In the genomic region with DNA sequence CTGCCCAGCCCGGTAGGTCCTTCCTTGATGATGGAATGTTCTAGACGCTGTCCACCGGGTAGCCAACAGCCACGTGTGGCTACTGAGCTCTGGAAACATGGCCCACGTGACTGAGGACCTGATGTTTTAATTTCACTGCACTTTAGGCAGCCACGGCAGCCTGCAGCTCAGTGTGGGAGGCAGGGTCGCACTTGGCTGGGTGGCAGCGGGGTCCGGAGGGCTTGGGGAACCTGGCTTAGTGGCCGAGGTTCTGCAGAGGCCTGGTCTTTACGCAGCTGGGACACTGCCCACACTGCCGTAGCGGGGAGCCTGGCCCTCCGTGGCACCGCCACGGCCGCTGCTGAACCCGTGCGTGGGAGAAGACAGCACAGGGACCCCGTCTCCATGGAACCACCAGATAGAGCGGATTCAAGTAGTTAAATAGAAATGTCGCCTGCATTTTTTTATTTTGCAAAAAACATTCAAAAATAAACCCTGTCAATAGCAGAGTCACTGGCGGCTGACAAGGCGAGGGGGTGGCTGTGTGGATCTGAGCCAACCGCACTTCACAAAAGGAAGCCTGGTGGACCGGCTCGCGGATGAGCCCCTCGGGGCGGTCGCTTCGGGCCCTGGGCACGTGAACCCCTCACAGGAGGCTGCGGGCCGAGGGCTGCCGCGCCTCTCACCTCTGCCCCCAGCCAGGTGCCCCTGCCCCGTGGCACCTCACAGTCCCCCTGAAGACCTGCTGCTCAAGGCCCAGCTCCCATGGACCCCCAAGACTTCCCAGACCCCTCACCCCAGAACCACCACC, we compare ENCODE assay signal across 24 cellular contexts. TPM values are rescaled to one million over a fixed set of nuclear protein-coding genes. Genes with fewer than 3 reads are reported as not detected.
DNase-seq lines count a peak whose midpoint lies in the region; ATAC-seq and TF ChIP-seq lines count a peak whose summit lies in the region.
"Had no signal": no experiment of that assay in that cellular context is flagged by ENCODE, and none has a peak within 500 bp of the region (broad histone marks: within the 10 kb centered on the region; RNA-seq: fewer than 3 reads in every experiment).

No MANE protein-coding gene starts in this region.

- no peak overlapping the region for H3K4ac ChIP-seq in H9 (ENCODE audit: low read depth, low read length)

- no peak overlapping the region for H2BK5ac ChIP-seq in H9 (ENCODE audit: insufficient read length, low read length)

- no peak overlapping the region for H3K18ac ChIP-seq in H9 (ENCODE audit: insufficient read length, low read depth, low read length)

- no peak overlapping the region for H3K56ac ChIP-seq in H9 (ENCODE audit: insufficient read length, low read depth, low read length)

- no peak overlapping the region for H2BK20ac ChIP-seq in H9 (ENCODE audit: low read depth, low read length, poor library complexity, severe bottlenecking)

- no peaks in the 10 kb centered on the region for H3K23me2 ChIP-seq in H9 (ENCODE audit: insufficient read length, low read depth, low read length, poor library complexity, severe bottlenecking)

- intact Hi-C loops in Right ventricle myocardium inferior (cut with DNase I), result no loop called here
- intact Hi-C loops in Right ventricle myocardium superior (cut with DNase I), result no loop called here

- peak overlapping the region; percentile 36 for H4K8ac ChIP-seq in H9 (replicated peaks; ENCODE audit: insufficient read length, low read depth, low read length)

- TF ChIP-seq CTCF in H9 (conservative IDR thresholded peaks at IDR 0.05) (no peak), chondrocyte (IDR thresholded peaks at IDR 0.05) (no peak), osteoblast (IDR thresholded peaks at IDR 0.05; ENCODE audit: extremely low read depth, low read depth, low read length) (no peak)

- H3K36me3 ChIP-seq in osteoblast (ENCODE audit: insufficient read depth, low read length), result no peaks in the 10 kb centered on the region
- H3K36me3 ChIP-seq: BLaER1 treated with 17β-estradiol and CSF1 and Interleukin-3, amounts not matched to agents 10 nM and 100 nM had no signal

- H4K91ac ChIP-seq in H9 (ENCODE audit: insufficient read length, low read depth, low read length), result no peak overlapping the region

- H3K4me1 Mint-ChIP-seq in H9, result no peaks in the 10 kb centered on the region
- H3K4me1 Mint-ChIP-seq in chondrocyte (ENCODE audit: low read depth), result no peaks in the 10 kb centered on the region
- H3K4me1 Mint-ChIP-seq: B cell had no signal

- H3K27me3 Mint-ChIP-seq in H9 (ENCODE audit: low read depth) (no peaks in the 10 kb centered on the region; the same call in 1 of the 2 replicates), chondrocyte (ENCODE audit: low read depth) (peaks cover 14% of the 10 kb centered on the region)
- H3K27me3 Mint-ChIP-seq: B cell had no signal

- DNase-seq in Right ventricle myocardium inferior (ENCODE audit: missing footprints), result peak; percentile 40
- no peak for DNase-seq in Right ventricle myocardium superior
- DNase-seq in H9, result no peak
- peak; percentile 68 for DNase-seq in chondrocyte (ENCODE audit: low spot score)
- peak; percentile 45 for DNase-seq in left kidney (ENCODE audit: low read depth, low spot score)
- no peak for DNase-seq in NCI-H2107 (lab: John Stamatoyannopoulos, UW)
- DNase-seq in osteoblast (ENCODE audit: insufficient read length, low spot score, missing footprints), result no peak
- no peak for DNase-seq in GM19240 (ENCODE audit: insufficient read length, low spot score)
- DNase-seq: DMS 273 treated with DMSO at 0.1 percent for 48 hours, DMS53, DND-41, EL, HCEC 1CT, IMR-90 had no signal

- H2AK5ac ChIP-seq in H9 (ENCODE audit: insufficient read length, low read length), result no peak overlapping the region

- no peak overlapping the region for H3K4me3 ChIP-seq in osteoblast (ENCODE audit: insufficient read depth, low read length)
- H3K4me3 ChIP-seq: BLaER1 treated with 17β-estradiol and CSF1 and Interleukin-3, amounts not matched to agents 10 nM and 100 nM; GM12878 had no signal

- no peak overlapping the region for H3K9ac ChIP-seq in H9 (ENCODE audit: extremely low read depth, insufficient read length, low read length)
- H3K9ac ChIP-seq: BLaER1 treated with 17β-estradiol and CSF1 and Interleukin-3, amounts not matched to agents 10 nM and 100 nM had no signal

- H3K27me3 ChIP-seq in H9 (ENCODE audit: insufficient read depth, low read length) (no peaks in the 10 kb centered on the region), osteoblast (ENCODE audit: insufficient read depth, low read length) (no peaks in the 10 kb centered on the region)
- H3K27me3 ChIP-seq: BLaER1 treated with 17β-estradiol and CSF1 and Interleukin-3, amounts not matched to agents 10 nM and 100 nM had no signal

- ATAC-seq in Right ventricle myocardium inferior (no peak), Right ventricle myocardium superior (ENCODE audit: poor library complexity) (no peak)
- ATAC-seq: CD8-positive, alpha-beta T cell; GM12878 had no signal

- H4K20me1 ChIP-seq in H9 (ENCODE audit: control insufficient read depth, insufficient read depth, insufficient read length) (no peaks in the 10 kb centered on the region), osteoblast (ENCODE audit: insufficient read depth, low read length) (no peaks in the 10 kb centered on the region)

- no peak overlapping the region for H2BK120ac ChIP-seq in H9 (ENCODE audit: low read depth, low read length, poor library complexity, severe bottlenecking)

- H3K23ac ChIP-seq in H9 (ENCODE audit: insufficient read length, low read depth, low read length), result no peak overlapping the region

- H4K5ac ChIP-seq in H9 (ENCODE audit: insufficient read length, low read depth, low read length), result no peak overlapping the region

- H2AFZ ChIP-seq in H9 (ENCODE audit: low read length), result no peak overlapping the region
- H2AFZ ChIP-seq in osteoblast (ENCODE audit: low read length), result no peak overlapping the region

- H3K14ac ChIP-seq in H9 (ENCODE audit: insufficient read depth, low read length), result no peak overlapping the region; the same call in 1 of the 2 replicates

- H3K27ac ChIP-seq in H9 (ENCODE audit: insufficient read length, low read depth, low read length) (no peak overlapping the region), osteoblast (ENCODE audit: low read depth, low read length) (no peak overlapping the region)
- H3K27ac ChIP-seq: 22Rv1; BLaER1 treated with 17β-estradiol and CSF1 and Interleukin-3, amounts not matched to agents 10 nM and 100 nM; HL-60 had no signal

- WGBS in H9 (ENCODE audit: extremely low coverage, insufficient read length, low lambda C conversion rate), result no CpG with 5 or more reads among the region's 38 CpGs

- H3K9me3 Mint-ChIP-seq in H9 (no peaks in the 10 kb centered on the region), chondrocyte (ENCODE audit: low read depth) (no peaks in the 10 kb centered on the region)
- H3K9me3 Mint-ChIP-seq: CD8-positive, alpha-beta T cell had no signal

- no peak overlapping the region for H3K4me3 Mint-ChIP-seq in H9
- H3K4me3 Mint-ChIP-seq in chondrocyte (ENCODE audit: unreplicated experiment), result no peak overlapping the region
- H3K4me3 Mint-ChIP-seq: B cell; CD8-positive, alpha-beta T cell had no signal

- H3K9me3 ChIP-seq in H9 (ENCODE audit: control insufficient read depth, low read depth, low read length) (no peaks in the 10 kb centered on the region), osteoblast (ENCODE audit: low read depth, low read length) (no peaks in the 10 kb centered on the region)
- H3K9me3 ChIP-seq: BLaER1 treated with 17β-estradiol and CSF1 and Interleukin-3, amounts not matched to agents 10 nM and 100 nM had no signal

- no peak overlapping the region for H3T11ph ChIP-seq in H9 (ENCODE audit: low read length)

- H3K4me2 ChIP-seq in H9 (ENCODE audit: insufficient read depth, insufficient read length, low read length) (no peak overlapping the region), osteoblast (ENCODE audit: insufficient read depth, low read length) (no peak overlapping the region)
- H3K4me2 ChIP-seq: BLaER1 treated with 17β-estradiol and CSF1 and Interleukin-3, amounts not matched to agents 10 nM and 100 nM had no signal

- no peak overlapping the region for H2BK12ac ChIP-seq in H9 (ENCODE audit: insufficient read length, low read depth, low read length)

- peaks cover under 1 to 5% (median 1%) of the 10 kb centered on the region in 3 experiments; a peak in 3 of 7 replicates for H3K36me3 Mint-ChIP-seq in H9 (ENCODE audit: insufficient read depth in 1 of 3, low read depth in 3 of 3)
- H3K36me3 Mint-ChIP-seq in chondrocyte (ENCODE audit: low read depth), result no peaks in the 10 kb centered on the region
- H3K36me3 Mint-ChIP-seq: CD8-positive, alpha-beta T cell had no signal

- H3K27ac Mint-ChIP-seq in H9 (no peak overlapping the region), chondrocyte (ENCODE audit: unreplicated experiment) (no peak overlapping the region)
- H3K27ac Mint-ChIP-seq: B cell; CD8-positive, alpha-beta T cell had no signal

- no peaks in the 10 kb centered on the region for H3K4me1 ChIP-seq in H9 (ENCODE audit: insufficient read depth, low read length)
- no peaks in the 10 kb centered on the region for H3K4me1 ChIP-seq in osteoblast (ENCODE audit: insufficient read depth, low read length)

- no peaks in the 10 kb centered on the region for H3K79me1 ChIP-seq in H9 (ENCODE audit: insufficient read depth, low read depth, low read length, poor library complexity, severe bottlenecking)

- H2BK15ac ChIP-seq in H9 (ENCODE audit: low read depth, low read length), result no peak overlapping the region

- no peaks in the 10 kb centered on the region for H3K79me2 ChIP-seq in H9 (ENCODE audit: insufficient read depth, low read length)
- no peaks in the 10 kb centered on the region for H3K79me2 ChIP-seq in osteoblast (ENCODE audit: insufficient read depth, low read length)

RNA-seq across cellular contexts. Expression of gene UTF1, which starts 25.6 kb away (rescaled TPM):
- total RNA-seq in Right ventricle myocardium inferior (not detected), Right ventricle myocardium superior (not detected), H9 (2021) (31.5 and 38.6 TPM in 2 replicates), chondrocyte (not detected in 3 replicates), osteoblast (not detected in 2 replicates)
- total RNA-seq: A673; CD8-positive, alpha-beta T cell; G401; GM12878; H4; HT1080; IMR-90 had no signal

RNA-seq across cellular contexts. Expression of gene VENTX, which starts 33.2 kb away (rescaled TPM):
- total RNA-seq in Right ventricle myocardium inferior (0.54 TPM), Right ventricle myocardium superior (0.43 TPM), H9 (2021) (10.9 and 11.1 TPM in 2 replicates), chondrocyte (not detected in 3 replicates), osteoblast (not detected in 2 replicates)
- total RNA-seq: A673; B cell; CD8-positive, alpha-beta T cell; G401; GM12878; H4; IMR-90 had no signal

RNA-seq across cellular contexts. Expression of gene KNDC1, which starts 44.4 kb away (rescaled TPM):
- total RNA-seq in Right ventricle myocardium inferior (not detected), Right ventricle myocardium superior (not detected), H9 (2021) (13.7 and 15.7 TPM in 2 replicates), chondrocyte (0.24 to 0.72 TPM (median 0.55 TPM) in 3 replicates), osteoblast (under 0.01 TPM in 1 of 2 replicates, not detected in the other)
- total RNA-seq: A673; CD8-positive, alpha-beta T cell; HT1080 had no signal

Comparison
In these comparisons a context has a peak if more than half of its experiments do, and no peak if none do; other contexts are left out.
1. DNase-seq: peak in Right ventricle myocardium inferior (single experiment), chondrocyte (single experiment) and left kidney (single experiment); none in Right ventricle myocardium superior (single experiment), H9 (single experiment), NCI-H2107 (single experiment), osteoblast (single experiment) and GM19240 (single experiment).
2. RNA of gene UTF1, which starts 25.6 kb away (total RNA-seq): 31.5 to 38.6 TPM in H9; not detected in Right ventricle myocardium inferior (single experiment), not detected in Right ventricle myocardium superior (single experiment), not detected in chondrocyte and not detected in osteoblast; every median in the first group is over 10 times any median in the second.